Comparison of ENCODE assay signal across 11 cellular contexts in genomic region chr20:44439318-44439717, GRCh38.
"Had no signal": no experiment of that assay in that cellular context is flagged by ENCODE, and none has a peak within 500 bp of the region (broad histone marks: within the 10 kb centered on the region; RNA-seq: fewer than 3 reads in every experiment).

No MANE protein-coding gene starts in this region.

- FAIRE-seq: H1, H54 had no signal

- H3K27ac ChIP-seq: GM23248 had no signal

- H3K4me1 Mint-ChIP-seq: GM23338, H9 had no signal

- H3K4me1 ChIP-seq: HAP-1 had no signal

- ATAC-seq: GM23338, HCT116 had no signal

- H3K36me3 ChIP-seq: HAP-1 had no signal

- H3K9ac ChIP-seq: GM23248 had no signal

- H3K27ac Mint-ChIP-seq: GM23338, H9, HFFc6 had no signal

- H3K4me3 Mint-ChIP-seq: GM23338, H9, HFFc6 had no signal

- H3K4me2 ChIP-seq: GM23338 had no signal

- H3K4me3 ChIP-seq: GM23248, GM23338, HAP-1 had no signal

- H2AFZ ChIP-seq: GM23248, GM23338 had no signal

- DNase-seq: GM23248, GOT3, H7, H9, HCEC 1CT, HFFc6 had no signal

- H3K9me3 ChIP-seq: HAP-1 had no signal

- H3K9me3 Mint-ChIP-seq: GM23338, H9, HFFc6 had no signal
